ENCODE assay signal across 1 cellular context in the genomic region with DNA sequence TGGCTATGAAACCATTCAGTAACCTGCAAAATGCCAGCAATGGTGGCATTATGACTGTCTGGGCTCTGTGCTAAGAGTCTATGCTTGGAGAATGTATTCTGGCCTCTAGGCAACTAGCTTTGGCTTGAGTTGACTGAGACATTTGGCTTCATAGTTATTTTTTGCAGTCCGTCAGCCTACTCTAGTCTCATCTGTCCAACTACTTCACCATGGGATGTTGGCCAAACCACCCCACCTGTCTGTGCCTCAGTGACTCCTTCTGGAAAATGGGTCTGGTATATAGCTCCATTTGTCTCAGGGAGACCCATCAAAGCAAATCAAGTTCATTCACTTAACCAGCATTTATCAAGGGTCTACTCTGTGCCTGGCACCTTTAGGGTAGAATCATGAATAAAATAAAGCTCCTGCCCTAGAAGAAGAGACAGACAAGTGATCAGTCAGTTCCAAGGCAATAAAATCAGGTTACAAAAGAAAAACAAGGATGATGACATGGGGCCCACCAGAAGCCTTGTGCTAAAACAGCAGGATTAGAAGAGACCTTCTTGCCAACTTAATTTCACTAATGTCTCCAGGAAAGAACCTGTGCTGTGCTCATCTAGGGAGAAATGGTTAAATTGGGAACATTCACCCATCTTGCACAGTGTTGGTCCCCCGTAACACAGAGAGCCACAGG.
TF ChIP-seq lines count a peak whose summit lies in the region.

No MANE protein-coding gene starts in this region.

TF ChIP-seq in HEK293, 187 proteins besides CTCF, POLR2A, EP300 and RAD21 (continued from another document):
- TF ChIP-seq, protein P1, sequence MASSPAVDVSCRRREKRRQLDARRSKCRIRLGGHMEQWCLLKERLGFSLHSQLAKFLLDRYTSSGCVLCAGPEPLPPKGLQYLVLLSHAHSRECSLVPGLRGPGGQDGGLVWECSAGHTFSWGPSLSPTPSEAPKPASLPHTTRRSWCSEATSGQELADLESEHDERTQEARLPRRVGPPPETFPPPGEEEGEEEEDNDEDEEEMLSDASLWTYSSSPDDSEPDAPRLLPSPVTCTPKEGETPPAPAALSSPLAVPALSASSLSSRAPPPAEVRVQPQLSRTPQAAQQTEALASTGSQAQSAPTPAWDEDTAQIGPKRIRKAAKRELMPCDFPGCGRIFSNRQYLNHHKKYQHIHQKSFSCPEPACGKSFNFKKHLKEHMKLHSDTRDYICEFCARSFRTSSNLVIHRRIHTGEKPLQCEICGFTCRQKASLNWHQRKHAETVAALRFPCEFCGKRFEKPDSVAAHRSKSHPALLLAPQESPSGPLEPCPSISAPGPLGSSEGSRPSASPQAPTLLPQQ (tag by site-specific recombination; IDR thresholded peaks at IDR 0.05) = peak; percentile 86
- TF ChIP-seq GLIS2 (tag by site-specific recombination; IDR thresholded peaks at IDR 0.05) = no peak
- TF ChIP-seq ZFP69B (tag by site-specific recombination; IDR thresholded peaks at IDR 0.05) = 0 out of 2 replicates have a peak, but pooled peaks have one; percentile 33
- TF ChIP-seq ZNF837 (tag by site-specific recombination; IDR thresholded peaks at IDR 0.05) = no peak
- no peak for TF ChIP-seq KLF8 (tag by site-specific recombination; IDR thresholded peaks at IDR 0.05)
- no peak for TF ChIP-seq ZBTB21 (tag by site-specific recombination; IDR thresholded peaks at IDR 0.05)
- TF ChIP-seq ZNF2 (tag by site-specific recombination; IDR thresholded peaks at IDR 0.05) = no peak
- TF ChIP-seq IKZF3 (tag by site-specific recombination; IDR thresholded peaks at IDR 0.05) = no peak
- no peak for TF ChIP-seq ZXDB (tag by site-specific recombination; IDR thresholded peaks at IDR 0.05)
- no peak for TF ChIP-seq SP2 (tag by site-specific recombination; IDR thresholded peaks at IDR 0.05)
- no peak for TF ChIP-seq PRDM6 (tag by site-specific recombination; IDR thresholded peaks at IDR 0.05)
- TF ChIP-seq ZNF37A (tag by site-specific recombination; IDR thresholded peaks at IDR 0.05) = no peak
- TF ChIP-seq ZFHX2 (tag by site-specific recombination; conservative IDR thresholded peaks at IDR 0.05) = no peak
- TF ChIP-seq FEZF1 (tag by site-specific recombination; IDR thresholded peaks at IDR 0.05) = peak; percentile 84
- TF ChIP-seq ZNF560 (tag by site-specific recombination; IDR thresholded peaks at IDR 0.05; ENCODE audit: borderline replicate concordance) = no peak
- TF ChIP-seq HOXD13 (CRISPR knock-in tag; IDR thresholded peaks at IDR 0.05; ENCODE audit: borderline replicate concordance) = no peak
